7 cellular contexts compared by ENCODE assay signal in the genomic region with DNA sequence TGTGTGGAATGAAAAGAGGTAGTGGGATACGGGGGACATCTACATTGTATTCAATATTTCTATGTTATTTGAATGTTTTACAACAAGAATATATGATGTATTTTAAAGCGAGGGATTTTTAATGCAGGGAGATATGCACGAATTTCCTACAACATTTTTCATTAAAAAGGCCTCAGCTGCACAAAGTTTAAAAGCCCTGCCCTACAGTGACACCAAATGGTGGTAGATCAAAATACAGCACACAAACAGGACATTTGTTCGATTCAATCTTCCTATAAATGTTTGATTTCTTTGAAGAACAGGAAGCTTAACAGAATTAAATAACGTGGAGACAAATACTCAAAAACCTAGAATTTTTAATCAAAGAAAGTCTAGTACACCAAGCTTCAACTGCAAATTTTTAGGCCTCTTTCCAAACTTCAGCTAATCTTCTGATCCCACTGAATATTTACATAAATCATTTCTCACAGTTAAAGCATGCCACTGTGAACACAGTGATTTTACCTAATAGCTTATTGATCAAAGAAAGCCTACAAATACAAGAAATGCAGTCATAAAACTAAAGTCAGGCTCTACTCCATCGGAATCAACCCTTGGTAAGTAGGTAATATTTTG.
A peak's percentile ranks its signal among the peaks of the same experiment; 100 is the strongest.
DNase-seq lines count a peak whose midpoint lies in the region; ATAC-seq, FAIRE-seq and TF ChIP-seq lines count a peak whose summit lies in the region.

No MANE protein-coding gene starts in this region.

- no peaks in the 10 kb centered on the region for H3K27me3 ChIP-seq in bronchial epithelial cell (ENCODE audit: control insufficient read depth, insufficient read depth, low read length)

- peak; percentile 40; the same call in 1 of the 2 replicates for TF ChIP-seq CTCF in GM12874 (IDR thresholded peaks at IDR 0.05; ENCODE audit: insufficient read depth, low read depth, low read length)
- peak; percentile 51 for TF ChIP-seq CTCF in NB4 (IDR thresholded peaks at IDR 0.05; ENCODE audit: low read depth, low read length)
- TF ChIP-seq CTCF in bronchial epithelial cell (IDR thresholded peaks at IDR 0.05; ENCODE audit: insufficient read depth, low read length, severe bottlenecking): peak; percentile 50

- TF ChIP-seq POLR2A in NB4 (IDR thresholded peaks at IDR 0.05; ENCODE audit: extremely low read depth, insufficient read length): no peak

- no peak for FAIRE-seq in bronchial epithelial cell (lab: Jason Lieb, UNC)

- no peak for ATAC-seq in GM18511 (IDR thresholded peaks at IDR 0.05; ENCODE audit: unreplicated experiment)

- DNase-seq in NB4 (ENCODE audit: low read depth): peak; percentile 33
- DNase-seq in bronchial epithelial cell (ENCODE audit: low read depth): peak; percentile 28
- DNase-seq in middle frontal gyrus (ENCODE audit: extremely low spot score, low spot score): peak; percentile 7
- no peak for DNase-seq in GM19240 (ENCODE audit: insufficient read length, low spot score)
- DNase-seq in stimulated activated CD4-positive, alpha-beta T cell treated with anti-CD3 and anti-CD28 coated beads, Interleukin-4, amount 100 ng/mL, for 1 hour: no peak

- H3K4me3 ChIP-seq in NB4 (ENCODE audit: low read depth, low read length): no peak overlapping the region
- H3K4me3 ChIP-seq in bronchial epithelial cell (ENCODE audit: low read depth, low read length): no peak overlapping the region

- no peaks in the 10 kb centered on the region for H3K36me3 ChIP-seq in bronchial epithelial cell (ENCODE audit: control insufficient read depth, insufficient read depth, low read length)

Comparison
In these comparisons a context has a peak if more than half of its experiments do, and no peak if none do; other contexts are left out.
1. DNase-seq: peak in NB4 (single experiment), bronchial epithelial cell (single experiment) and middle frontal gyrus (single experiment); none in GM19240 (single experiment) and stimulated activated CD4-positive, alpha-beta T cell treated with anti-CD3 and anti-CD28 coated beads, Interleukin-4, amount 100 ng/mL, for 1 hour (single experiment).
2. Peak in every context shown above with its lines, with median percentiles within 50 percentile points of each other: CTCF ChIP-seq.